ENCODE assay signal across 12 cellular contexts in genomic region chr21:35924714-35925301, GRCh38.
DNase-seq lines count a peak whose midpoint lies in the region; ATAC-seq, FAIRE-seq and TF ChIP-seq lines count a peak whose summit lies in the region.
"Had no signal": no experiment of that assay in that cellular context is flagged by ENCODE, and none has a peak within 500 bp of the region (broad histone marks: within the 10 kb centered on the region; RNA-seq: fewer than 3 reads in every experiment).

No MANE protein-coding gene starts in this region.

- H3K4me1 ChIP-seq in fibroblast of lung (ENCODE audit: control insufficient read depth, extremely low read depth, insufficient read depth, low read length), result peaks cover 4% of the 10 kb centered on the region
- H3K4me1 ChIP-seq: uterus had no signal

- H3K9me3 Mint-ChIP-seq in stimulated activated effector memory CD8-positive, alpha-beta T cell treated with anti-CD3 and anti-CD28 coated beads, Interleukin-12 subunit alpha, Interleukin-12 subunit beta, amount 100 ng/mL, for 72 hours, result no peaks in the 10 kb centered on the region
- H3K9me3 Mint-ChIP-seq in WTC11, result peaks cover 6% of the 10 kb centered on the region
- H3K9me3 Mint-ChIP-seq: activated T-helper 1 cell treated with anti-CD3 and anti-CD28 coated beads, Interleukin-12 subunit alpha, Interleukin-12 subunit beta, Interleukin-2, Interleukin-4 antibody, amounts not matched to agents 30 ng/mL and 10 ng/mL and 1 ng/mL, durations not matched to agents 14 hours and 24 hours and 36 hours had no signal

- no peaks in the 10 kb centered on the region for H3K27me3 ChIP-seq in fibroblast of lung (ENCODE audit: control insufficient read depth, insufficient read depth, low read length)
- H3K27me3 ChIP-seq: uterus had no signal

- H3K36me3 Mint-ChIP-seq in stimulated activated effector memory CD8-positive, alpha-beta T cell treated with anti-CD3 and anti-CD28 coated beads, Interleukin-12 subunit alpha, Interleukin-12 subunit beta, amount 100 ng/mL, for 72 hours, result no peaks in the 10 kb centered on the region
- H3K36me3 Mint-ChIP-seq in WTC11, result no peaks in the 10 kb centered on the region

- H3K79me2 ChIP-seq in fibroblast of lung (ENCODE audit: control insufficient read depth, insufficient read depth, low read length), result no peaks in the 10 kb centered on the region

- H3K27me3 Mint-ChIP-seq in WTC11 (ENCODE audit: low read depth), result no peaks in the 10 kb centered on the region

- H3K4me3 Mint-ChIP-seq in stimulated activated effector memory CD8-positive, alpha-beta T cell treated with anti-CD3 and anti-CD28 coated beads, Interleukin-12 subunit alpha, Interleukin-12 subunit beta, amount 100 ng/mL, for 72 hours, result no peak overlapping the region
- no peak overlapping the region for H3K4me3 Mint-ChIP-seq in WTC11
- H3K4me3 Mint-ChIP-seq: activated T-helper 1 cell treated with anti-CD3 and anti-CD28 coated beads, Interleukin-12 subunit alpha, Interleukin-12 subunit beta, Interleukin-2, Interleukin-4 antibody, amounts not matched to agents 30 ng/mL and 10 ng/mL and 1 ng/mL, durations not matched to agents 14 hours and 24 hours and 36 hours; B cell had no signal

- H3K4me1 Mint-ChIP-seq in stimulated activated effector memory CD8-positive, alpha-beta T cell treated with anti-CD3 and anti-CD28 coated beads, Interleukin-12 subunit alpha, Interleukin-12 subunit beta, amount 100 ng/mL, for 72 hours, result no peaks in the 10 kb centered on the region
- H3K4me1 Mint-ChIP-seq in WTC11, result no peaks in the 10 kb centered on the region
- H3K4me1 Mint-ChIP-seq: B cell had no signal

- no peak overlapping the region for H3K4me3 ChIP-seq in fibroblast of lung (replicated peaks in 1 of 4; ENCODE audit: control extremely low read depth in 1 of 4, insufficient read depth in 1 of 4, low read depth in 3 of 4, low read length in 4 of 4)
- H3K4me3 ChIP-seq: uterus had no signal

- H3K9ac ChIP-seq in fibroblast of lung (ENCODE audit: insufficient read depth, low read length), result no peak overlapping the region

- no peaks in the 10 kb centered on the region for H4K20me1 ChIP-seq in fibroblast of lung (ENCODE audit: control insufficient read depth, extremely low read depth, insufficient read depth, low read length)

- POLR2A ChIA-PET in WTC11 (lab: Charles Lee), result no interaction called here

- peak overlapping the region; percentile 11 for H3K4me2 ChIP-seq in fibroblast of lung (ENCODE audit: extremely low read depth, insufficient read depth, low read length)

- H3K9me3 ChIP-seq in fibroblast of lung (ENCODE audit: control insufficient read depth, insufficient read depth, low read depth, low read length), result no peaks in the 10 kb centered on the region
- H3K9me3 ChIP-seq: uterus had no signal

- no peak for FAIRE-seq in frontal cortex (lab: Jason Lieb, UNC)

- TF ChIP-seq CTCF in fibroblast of lung (conservative IDR thresholded peaks at IDR 0.05 in 1 of 2, IDR thresholded peaks at IDR 0.05 in 1 of 2; ENCODE audit: low read depth in 1 of 2, low read length in 2 of 2), result no peak
- TF ChIP-seq CTCF in WTC11 (IDR thresholded peaks at IDR 0.05), result no peak

- peak; percentile 67 for ATAC-seq in stimulated activated effector memory CD8-positive, alpha-beta T cell treated with anti-CD3 and anti-CD28 coated beads, Interleukin-12 subunit alpha, Interleukin-12 subunit beta, amount 100 ng/mL, for 72 hours
- no peak for ATAC-seq in WTC11

- H2AFZ ChIP-seq in fibroblast of lung (ENCODE audit: low read length), result no peak overlapping the region

- peak; percentile 31 for DNase-seq in activated CD4-positive, alpha-beta T cell treated with anti-CD3 and anti-CD28 coated beads for 48 hours
- no peak for DNase-seq in activated CD4-positive, alpha-beta T cell treated with anti-CD3 and anti-CD28 coated beads, Interleukin-2, amount 50 U/mL, for 4 hours
- peak; percentile 9 for DNase-seq in RKO (ENCODE audit: low spot score)
- peak; percentile 93 to 96 for DNase-seq in fibroblast of lung (ENCODE audit: low read depth in 2 of 2)
- DNase-seq in stimulated activated effector memory CD8-positive, alpha-beta T cell treated with anti-CD3 and anti-CD28 coated beads, Interleukin-12 subunit alpha, Interleukin-12 subunit beta, amount 100 ng/mL, for 72 hours (ENCODE audit: low spot score in 2 of 2), result no peak
- DNase-seq in frontal cortex (ENCODE audit: low spot score in 2 of 2), result no peak
- DNase-seq in WTC11 (ENCODE audit: low spot score), result no peak
- DNase-seq in NCI-H2227 (lab: John Stamatoyannopoulos, UW; ENCODE audit: unreplicated experiment), result no peak
- DNase-seq: NCI-H526 had no signal

- no peak overlapping the region for H3K27ac Mint-ChIP-seq in stimulated activated effector memory CD8-positive, alpha-beta T cell treated with anti-CD3 and anti-CD28 coated beads, Interleukin-12 subunit alpha, Interleukin-12 subunit beta, amount 100 ng/mL, for 72 hours
- no peak overlapping the region for H3K27ac Mint-ChIP-seq in WTC11
- H3K27ac Mint-ChIP-seq: activated T-helper 1 cell treated with anti-CD3 and anti-CD28 coated beads, Interleukin-12 subunit alpha, Interleukin-12 subunit beta, Interleukin-2, Interleukin-4 antibody, amounts not matched to agents 30 ng/mL and 10 ng/mL and 1 ng/mL, durations not matched to agents 14 hours and 24 hours and 36 hours; B cell had no signal

- no peaks in the 10 kb centered on the region for H3K36me3 ChIP-seq in fibroblast of lung (ENCODE audit: control insufficient read depth, insufficient read depth, low read length)
- H3K36me3 ChIP-seq: uterus had no signal

- CTCF ChIA-PET in WTC11 (lab: Charles Lee), result no interaction called here

- peak overlapping the region; percentile 70 for H3K27ac ChIP-seq in fibroblast of lung (ENCODE audit: insufficient read depth, low read length)
- H3K27ac ChIP-seq: uterus had no signal

TF ChIP-seq in WTC11, 78 proteins besides CTCF, POLR2A, EP300 and RAD21:
- TF ChIP-seq NFYB (CRISPR knock-in tag; conservative IDR thresholded peaks at IDR 0.05; ENCODE audit: low read depth), result no peak
- TF ChIP-seq, protein P1, sequence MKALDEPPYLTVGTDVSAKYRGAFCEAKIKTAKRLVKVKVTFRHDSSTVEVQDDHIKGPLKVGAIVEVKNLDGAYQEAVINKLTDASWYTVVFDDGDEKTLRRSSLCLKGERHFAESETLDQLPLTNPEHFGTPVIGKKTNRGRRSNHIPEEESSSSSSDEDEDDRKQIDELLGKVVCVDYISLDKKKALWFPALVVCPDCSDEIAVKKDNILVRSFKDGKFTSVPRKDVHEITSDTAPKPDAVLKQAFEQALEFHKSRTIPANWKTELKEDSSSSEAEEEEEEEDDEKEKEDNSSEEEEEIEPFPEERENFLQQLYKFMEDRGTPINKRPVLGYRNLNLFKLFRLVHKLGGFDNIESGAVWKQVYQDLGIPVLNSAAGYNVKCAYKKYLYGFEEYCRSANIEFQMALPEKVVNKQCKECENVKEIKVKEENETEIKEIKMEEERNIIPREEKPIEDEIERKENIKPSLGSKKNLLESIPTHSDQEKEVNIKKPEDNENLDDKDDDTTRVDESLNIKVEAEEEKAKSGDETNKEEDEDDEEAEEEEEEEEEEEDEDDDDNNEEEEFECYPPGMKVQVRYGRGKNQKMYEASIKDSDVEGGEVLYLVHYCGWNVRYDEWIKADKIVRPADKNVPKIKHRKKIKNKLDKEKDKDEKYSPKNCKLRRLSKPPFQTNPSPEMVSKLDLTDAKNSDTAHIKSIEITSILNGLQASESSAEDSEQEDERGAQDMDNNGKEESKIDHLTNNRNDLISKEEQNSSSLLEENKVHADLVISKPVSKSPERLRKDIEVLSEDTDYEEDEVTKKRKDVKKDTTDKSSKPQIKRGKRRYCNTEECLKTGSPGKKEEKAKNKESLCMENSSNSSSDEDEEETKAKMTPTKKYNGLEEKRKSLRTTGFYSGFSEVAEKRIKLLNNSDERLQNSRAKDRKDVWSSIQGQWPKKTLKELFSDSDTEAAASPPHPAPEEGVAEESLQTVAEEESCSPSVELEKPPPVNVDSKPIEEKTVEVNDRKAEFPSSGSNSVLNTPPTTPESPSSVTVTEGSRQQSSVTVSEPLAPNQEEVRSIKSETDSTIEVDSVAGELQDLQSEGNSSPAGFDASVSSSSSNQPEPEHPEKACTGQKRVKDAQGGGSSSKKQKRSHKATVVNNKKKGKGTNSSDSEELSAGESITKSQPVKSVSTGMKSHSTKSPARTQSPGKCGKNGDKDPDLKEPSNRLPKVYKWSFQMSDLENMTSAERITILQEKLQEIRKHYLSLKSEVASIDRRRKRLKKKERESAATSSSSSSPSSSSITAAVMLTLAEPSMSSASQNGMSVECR (CRISPR knock-in tag; IDR thresholded peaks at IDR 0.05; ENCODE audit: borderline replicate concordance), result no peak
- TF ChIP-seq FOXJ3 (CRISPR knock-in tag; IDR thresholded peaks at IDR 0.05; ENCODE audit: borderline replicate concordance), result no peak
- no peak for TF ChIP-seq ELF4 (CRISPR knock-in tag; IDR thresholded peaks at IDR 0.05; ENCODE audit: low read depth)
- no peak for TF ChIP-seq RELA (CRISPR knock-in tag; IDR thresholded peaks at IDR 0.05; ENCODE audit: borderline replicate concordance)
- no peak for TF ChIP-seq ZSCAN18 (CRISPR knock-in tag; IDR thresholded peaks at IDR 0.05)
- TF ChIP-seq SMAD3 (CRISPR knock-in tag; IDR thresholded peaks at IDR 0.05; ENCODE audit: borderline replicate concordance), result no peak
TF ChIP-seq in WTC11: peak in this region for 0.

Comparison
In these comparisons a context has a peak if more than half of its experiments do, and no peak if none do; other contexts are left out.
1. DNase-seq: peak in activated CD4-positive, alpha-beta T cell treated with anti-CD3 and anti-CD28 coated beads for 48 hours (single experiment), RKO (single experiment) and fibroblast of lung (2 of 2); none in activated CD4-positive, alpha-beta T cell treated with anti-CD3 and anti-CD28 coated beads, Interleukin-2, amount 50 U/mL, for 4 hours (0 of 2), stimulated activated effector memory CD8-positive, alpha-beta T cell treated with anti-CD3 and anti-CD28 coated beads, Interleukin-12 subunit alpha, Interleukin-12 subunit beta, amount 100 ng/mL, for 72 hours (0 of 2), frontal cortex (0 of 2), WTC11 (single experiment) and NCI-H2227 (single experiment).